ENCODE assay signal across 25 cellular contexts in the genomic region with DNA sequence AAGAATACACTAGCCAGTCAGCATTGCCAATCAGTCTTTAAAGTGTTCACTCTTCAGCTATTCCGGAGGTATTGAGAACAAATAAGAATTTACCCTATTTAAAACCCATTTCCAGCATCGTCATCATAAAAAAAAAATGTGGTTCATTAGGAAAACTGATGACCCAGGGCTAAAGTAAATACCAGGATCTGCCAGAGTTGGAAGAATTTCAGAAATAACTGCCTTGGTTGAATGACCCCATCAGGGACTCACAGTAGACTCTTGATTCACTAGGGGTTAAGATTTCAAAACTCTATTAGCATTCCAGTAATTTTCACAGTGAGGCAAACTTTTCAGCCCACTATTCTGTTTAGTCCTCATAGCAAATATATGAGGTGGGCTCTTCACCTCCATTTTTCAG.
"Had no signal": no experiment of that assay in that cellular context is flagged by ENCODE, and none has a peak within 500 bp of the region (broad histone marks: within the 10 kb centered on the region; RNA-seq: fewer than 3 reads in every experiment).

No MANE protein-coding gene starts in this region.

- H3K9me3 ChIP-seq: esophagus squamous epithelium, sigmoid colon, testis, uterus had no signal

- H3K4me3 Mint-ChIP-seq: activated CD8-positive, alpha-beta T cell treated with anti-CD3 and anti-CD28 coated beads, Interleukin-2, amount 10 ng/mL, durations not matched to agents 7 days and 5 days; activated naive CD4-positive, alpha-beta T cell treated with anti-CD3 and anti-CD28 coated beads, Interleukin-2, amount 50 U/mL, for 24 hours; activated T-helper 1 cell treated with anti-CD3 and anti-CD28 coated beads, Interleukin-12 subunit alpha, Interleukin-12 subunit beta, Interleukin-2, Interleukin-4 antibody, amounts not matched to agents 30 ng/mL and 10 ng/mL and 1 ng/mL, durations not matched to agents 14 hours and 24 hours and 36 hours; memory B cell; nephron; stimulated activated memory B cell treated with anti-CD40 and anti-IgM and Interleukin-4, amounts not matched to agents 10 μg/mL and 1 μg/mL and 100 μg/mL, for 72 hours had no signal

- H3K27ac ChIP-seq: brain microvascular endothelial cell, dorsolateral prefrontal cortex, esophagus squamous epithelium, sigmoid colon, testis, uterus, WERI-Rb-1 had no signal

- H3K9me3 Mint-ChIP-seq: activated naive CD4-positive, alpha-beta T cell treated with anti-CD3 and anti-CD28 coated beads, Interleukin-2, amount 50 U/mL, for 24 hours; activated T-helper 1 cell treated with anti-CD3 and anti-CD28 coated beads, Interleukin-12 subunit alpha, Interleukin-12 subunit beta, Interleukin-2, Interleukin-4 antibody, amounts not matched to agents 30 ng/mL and 10 ng/mL and 1 ng/mL, durations not matched to agents 14 hours and 24 hours and 36 hours had no signal

- H3K4me1 ChIP-seq: esophagus squamous epithelium, sigmoid colon, testis, uterus had no signal

- H3K27ac Mint-ChIP-seq: activated CD8-positive, alpha-beta T cell treated with anti-CD3 and anti-CD28 coated beads, Interleukin-2, amount 10 ng/mL, durations not matched to agents 7 days and 5 days; activated naive CD4-positive, alpha-beta T cell treated with anti-CD3 and anti-CD28 coated beads, Interleukin-2, amount 50 U/mL, for 24 hours; activated T-helper 1 cell treated with anti-CD3 and anti-CD28 coated beads, Interleukin-12 subunit alpha, Interleukin-12 subunit beta, Interleukin-2, Interleukin-4 antibody, amounts not matched to agents 30 ng/mL and 10 ng/mL and 1 ng/mL, durations not matched to agents 14 hours and 24 hours and 36 hours; memory B cell; nephron; stimulated activated memory B cell treated with anti-CD40 and anti-IgM and Interleukin-4, amounts not matched to agents 10 μg/mL and 1 μg/mL and 100 μg/mL, for 72 hours had no signal

- DNase-seq: activated CD4-positive, alpha-beta T cell treated with anti-CD3 and anti-CD28 coated beads for 1 hour; activated CD4-positive, alpha-beta T cell treated with anti-CD3 and anti-CD28 coated beads, Interleukin-2, amount 50 U/mL, for 1 hour; activated CD8-positive, alpha-beta T cell treated with anti-CD3 and anti-CD28 coated beads, Interleukin-2, amount 10 ng/mL, durations not matched to agents 7 days and 5 days; activated gamma-delta T cell; anterior cingulate cortex; brain microvascular endothelial cell; caudate nucleus; dorsolateral prefrontal cortex; esophagus squamous epithelium; kidney; left ventricle myocardium superior; occipital lobe; sigmoid colon; stimulated activated CD4-positive, alpha-beta T cell treated with anti-CD3 and anti-CD28 coated beads, Interleukin-15, amount 100 ng/mL, for 24 hours; T-helper 1 cell; testis; trophoblast cell; uterus; WERI-Rb-1 had no signal

- H3K36me3 ChIP-seq: brain microvascular endothelial cell, esophagus squamous epithelium, sigmoid colon, uterus, WERI-Rb-1 had no signal

- H3K27me3 ChIP-seq: brain microvascular endothelial cell, dorsolateral prefrontal cortex, esophagus squamous epithelium, sigmoid colon, testis, uterus had no signal

- H3K27me3 Mint-ChIP-seq: stimulated activated memory B cell treated with anti-CD40 and anti-IgM and Interleukin-4, amounts not matched to agents 10 μg/mL and 1 μg/mL and 100 μg/mL, for 72 hours had no signal

- H3K4me3 ChIP-seq: dorsolateral prefrontal cortex, esophagus squamous epithelium, sigmoid colon, smooth muscle cell, testis, uterus had no signal

- ATAC-seq: activated CD8-positive, alpha-beta T cell treated with anti-CD3 and anti-CD28 coated beads, Interleukin-2, amount 10 ng/mL, durations not matched to agents 7 days and 5 days; left ventricle myocardium superior; stimulated activated memory B cell treated with anti-CD40 and anti-IgM and Interleukin-4, amounts not matched to agents 10 μg/mL and 1 μg/mL and 100 μg/mL, for 72 hours had no signal

- H3K4me1 Mint-ChIP-seq: activated naive CD4-positive, alpha-beta T cell treated with anti-CD3 and anti-CD28 coated beads, Interleukin-2, amount 50 U/mL, for 24 hours; memory B cell; nephron; stimulated activated memory B cell treated with anti-CD40 and anti-IgM and Interleukin-4, amounts not matched to agents 10 μg/mL and 1 μg/mL and 100 μg/mL, for 72 hours had no signal
